Comparison of ENCODE assay signal across 30 cellular contexts in genomic region chr2:175904035-175904434, GRCh38.
"Had no signal": no experiment of that assay in that cellular context is flagged by ENCODE, and none has a peak within 500 bp of the region (broad histone marks: within the 10 kb centered on the region; RNA-seq: fewer than 3 reads in every experiment).

No MANE protein-coding gene starts in this region.

- H3K4me1 ChIP-seq: adrenal gland had no signal

- H3K27ac ChIP-seq: adrenal gland, cardiac muscle cell, VCaP had no signal

- DNase-seq: activated B cell treated with CpG ODN at 0.5 μM for 24 hours; activated CD4-positive, alpha-beta memory T cell treated with anti-CD3 and anti-CD28 coated beads for 36 hours; activated CD4-positive, alpha-beta T cell treated with anti-CD3 and anti-CD28 coated beads, Interleukin-2, amount 10 ng/mL, durations not matched to agents 24 days and 14 days; activated CD4-positive, alpha-beta T cell treated with anti-CD3 and anti-CD28 coated beads, Interleukin-2, amount 50 U/mL, for 1 hour; activated CD4-positive, alpha-beta T cell treated with anti-CD3 and anti-CD28 coated beads, Interleukin-2, amount 50 U/mL, for 4 hours; activated CD4-positive, CD25-positive, alpha-beta regulatory T cell treated with anti-CD3 and anti-CD28 coated beads, Interleukin-2, amount 50 U/mL, for 72 hours; activated CD8-positive, alpha-beta memory T cell treated with anti-CD3 and anti-CD28 coated beads, Interleukin-2, amount 50 U/mL, for 4 hours; activated CD8-positive, alpha-beta T cell treated with anti-CD3 and anti-CD28 coated beads for 36 hours; activated effector memory CD4-positive, alpha-beta T cell treated with anti-CD3 and anti-CD28 coated beads, Interleukin-2, amount 50 U/mL, for 16 hours; activated gamma-delta T cell treated with Interleukin-2 at 50 U/mL for 16 hours; activated naive CD4-positive, alpha-beta T cell; activated naive CD4-positive, alpha-beta T cell treated with anti-CD3 and anti-CD28 coated beads for 36 hours; activated naive CD4-positive, alpha-beta T cell treated with anti-CD3 and anti-CD28 coated beads, Interleukin-2, amount 50 U/mL, for 16 hours; activated naive CD8-positive, alpha-beta T cell treated with anti-CD3 and anti-CD28 coated beads for 36 hours; activated T-cell treated with anti-CD3 and anti-CD28 coated beads for 4 hours; activated T-cell treated with anti-CD3 and anti-CD28 coated beads, Interleukin-2, amount 50 U/mL, for 1 hour; activated T-cell treated with anti-CD3 and anti-CD28 coated beads, Interleukin-2, amount 50 U/mL, for 4 hours; activated T-cell treated with anti-CD3 and anti-CD28 coated beads, Interleukin-2, amount 50 U/mL, for 72 hours; adrenal gland; amniotic stem cell; caudate nucleus; cerebellar nuclear complex; T-helper 1 cell; T-helper 2 cell; T-helper 9 cell had no signal

- ATAC-seq: activated CD8-positive, alpha-beta T cell treated with anti-CD3 and anti-CD28 coated beads for 36 hours; activated naive CD4-positive, alpha-beta T cell treated with anti-CD3 and anti-CD28 coated beads, Interleukin-2, amount 50 U/mL, for 72 hours; activated T-cell treated with anti-CD3 and anti-CD28 coated beads, Interleukin-2, amount 50 U/mL, for 4 hours; activated T-cell treated with anti-CD3 and anti-CD28 coated beads, Interleukin-2, amount 50 U/mL, for 72 hours; activated T-helper 17 cell treated with anti-CD3 and anti-CD28 coated beads, Interleukin-2, amount 50 U/mL, for 72 hours had no signal

- H3K36me3 ChIP-seq: adrenal gland, ascending aorta, cardiac muscle cell had no signal

- H3K4me3 ChIP-seq: adrenal gland, ascending aorta, cardiac muscle cell had no signal

- H3K27me3 ChIP-seq: adrenal gland, ascending aorta, cardiac muscle cell had no signal

- H3K9me3 ChIP-seq: adrenal gland, ascending aorta had no signal
